Comparison of ENCODE assay signal across 2 cellular contexts in the genomic region with DNA sequence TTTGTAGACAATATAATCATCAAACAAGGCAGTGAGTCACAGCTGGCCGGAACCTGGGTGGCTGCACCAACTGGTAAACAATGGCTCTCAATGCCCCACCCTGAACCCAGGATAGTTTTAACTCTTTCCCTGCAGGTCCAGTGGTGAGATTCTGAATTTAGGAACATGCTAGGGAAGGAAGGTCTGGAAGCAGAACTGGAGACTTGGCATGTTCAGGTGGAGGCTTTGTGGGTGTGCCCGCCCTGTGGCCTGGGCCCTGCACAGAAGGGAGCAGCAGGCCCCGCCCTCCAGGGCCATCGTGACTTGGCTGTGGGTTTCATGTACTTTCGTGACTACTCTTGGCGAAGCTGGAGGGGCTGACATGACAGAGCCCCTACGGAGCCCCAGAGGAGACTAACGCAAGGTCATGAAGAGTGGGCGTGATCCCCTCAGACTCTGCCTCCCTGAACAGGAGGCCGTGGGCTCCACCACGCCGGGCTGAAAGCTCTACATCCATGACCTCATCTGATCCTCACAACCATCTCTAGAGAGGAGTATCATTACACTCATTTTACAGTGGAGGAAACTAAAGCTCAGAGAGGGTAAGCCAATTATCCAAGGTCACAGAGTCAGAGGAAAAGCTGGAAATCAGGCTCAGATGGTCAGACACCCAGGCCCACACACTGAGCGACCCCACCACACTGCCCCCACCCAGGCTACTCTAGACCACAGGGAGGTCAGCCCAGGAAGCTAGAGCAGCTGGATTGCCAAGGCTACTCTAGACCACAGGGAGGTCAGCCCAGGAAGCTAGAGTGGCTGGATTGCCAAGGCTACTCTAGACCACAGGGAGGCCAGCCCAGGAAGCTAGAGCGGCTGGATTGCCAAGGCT.
A peak's percentile ranks its signal among the peaks of the same experiment; 100 is the strongest.
TF ChIP-seq lines count a peak whose summit lies in the region.

No MANE protein-coding gene starts in this region.

TF ChIP-seq in HCT116, 20 proteins besides CTCF, POLR2A, EP300 and RAD21 (continued from another document):
- TF ChIP-seq, protein P1, sequence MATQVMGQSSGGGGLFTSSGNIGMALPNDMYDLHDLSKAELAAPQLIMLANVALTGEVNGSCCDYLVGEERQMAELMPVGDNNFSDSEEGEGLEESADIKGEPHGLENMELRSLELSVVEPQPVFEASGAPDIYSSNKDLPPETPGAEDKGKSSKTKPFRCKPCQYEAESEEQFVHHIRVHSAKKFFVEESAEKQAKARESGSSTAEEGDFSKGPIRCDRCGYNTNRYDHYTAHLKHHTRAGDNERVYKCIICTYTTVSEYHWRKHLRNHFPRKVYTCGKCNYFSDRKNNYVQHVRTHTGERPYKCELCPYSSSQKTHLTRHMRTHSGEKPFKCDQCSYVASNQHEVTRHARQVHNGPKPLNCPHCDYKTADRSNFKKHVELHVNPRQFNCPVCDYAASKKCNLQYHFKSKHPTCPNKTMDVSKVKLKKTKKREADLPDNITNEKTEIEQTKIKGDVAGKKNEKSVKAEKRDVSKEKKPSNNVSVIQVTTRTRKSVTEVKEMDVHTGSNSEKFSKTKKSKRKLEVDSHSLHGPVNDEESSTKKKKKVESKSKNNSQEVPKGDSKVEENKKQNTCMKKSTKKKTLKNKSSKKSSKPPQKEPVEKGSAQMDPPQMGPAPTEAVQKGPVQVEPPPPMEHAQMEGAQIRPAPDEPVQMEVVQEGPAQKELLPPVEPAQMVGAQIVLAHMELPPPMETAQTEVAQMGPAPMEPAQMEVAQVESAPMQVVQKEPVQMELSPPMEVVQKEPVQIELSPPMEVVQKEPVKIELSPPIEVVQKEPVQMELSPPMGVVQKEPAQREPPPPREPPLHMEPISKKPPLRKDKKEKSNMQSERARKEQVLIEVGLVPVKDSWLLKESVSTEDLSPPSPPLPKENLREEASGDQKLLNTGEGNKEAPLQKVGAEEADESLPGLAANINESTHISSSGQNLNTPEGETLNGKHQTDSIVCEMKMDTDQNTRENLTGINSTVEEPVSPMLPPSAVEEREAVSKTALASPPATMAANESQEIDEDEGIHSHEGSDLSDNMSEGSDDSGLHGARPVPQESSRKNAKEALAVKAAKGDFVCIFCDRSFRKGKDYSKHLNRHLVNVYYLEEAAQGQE (IDR thresholded peaks at IDR 0.05; ENCODE audit: low read depth), result no peak
- TF ChIP-seq SRF (IDR thresholded peaks at IDR 0.05; ENCODE audit: low read depth), result no peak
- peak; percentile 41; the same call in 1 of the 2 replicates for TF ChIP-seq POLR2AphosphoS5 (IDR thresholded peaks at IDR 0.05; ENCODE audit: low read depth, low read length)
- no peak for TF ChIP-seq CBX3 (IDR thresholded peaks at IDR 0.05; ENCODE audit: low read depth)
- TF ChIP-seq CEBPB (IDR thresholded peaks at IDR 0.05; ENCODE audit: low read depth), result no peak
- no peak for TF ChIP-seq ZBTB33 (IDR thresholded peaks at IDR 0.05; ENCODE audit: extremely low read depth, insufficient replicate concordance, low read length)
- no peak for TF ChIP-seq ATF3 (IDR thresholded peaks at IDR 0.05)
- TF ChIP-seq EGR1 (IDR thresholded peaks at IDR 0.05; ENCODE audit: low read depth), result no peak
- peak; percentile 76 for TF ChIP-seq TCF7L2 (IDR thresholded peaks at IDR 0.05; ENCODE audit: borderline replicate concordance, extremely low read depth, insufficient read depth, insufficient read length)
- no peak for TF ChIP-seq EZH2 (IDR thresholded peaks at IDR 0.05)
- peak; percentile 74 for TF ChIP-seq JUND (IDR thresholded peaks at IDR 0.05)
- TF ChIP-seq, protein P2, sequence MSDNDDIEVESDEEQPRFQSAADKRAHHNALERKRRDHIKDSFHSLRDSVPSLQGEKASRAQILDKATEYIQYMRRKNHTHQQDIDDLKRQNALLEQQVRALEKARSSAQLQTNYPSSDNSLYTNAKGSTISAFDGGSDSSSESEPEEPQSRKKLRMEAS (IDR thresholded peaks at IDR 0.05), result peak; percentile 30; the same call in 1 of the 2 replicates
- peak; percentile 88 for TF ChIP-seq SP1 (IDR thresholded peaks at IDR 0.05; ENCODE audit: low read depth)
- TF ChIP-seq ELF1 (IDR thresholded peaks at IDR 0.05; ENCODE audit: borderline replicate concordance, low read depth), result no peak
- no peak for TF ChIP-seq ZFX (IDR thresholded peaks at IDR 0.05)
- TF ChIP-seq YY1 (IDR thresholded peaks at IDR 0.05; ENCODE audit: extremely low read depth, insufficient replicate concordance, low read depth, low read length), result peak; percentile 35
- TF ChIP-seq ZNF274 (IDR thresholded peaks at IDR 0.05; ENCODE audit: low read depth, low read length), result no peak

TF ChIP-seq in WTC11, 78 proteins besides CTCF, POLR2A, EP300 and RAD21 (continued from another document):
- TF ChIP-seq, protein P3, sequence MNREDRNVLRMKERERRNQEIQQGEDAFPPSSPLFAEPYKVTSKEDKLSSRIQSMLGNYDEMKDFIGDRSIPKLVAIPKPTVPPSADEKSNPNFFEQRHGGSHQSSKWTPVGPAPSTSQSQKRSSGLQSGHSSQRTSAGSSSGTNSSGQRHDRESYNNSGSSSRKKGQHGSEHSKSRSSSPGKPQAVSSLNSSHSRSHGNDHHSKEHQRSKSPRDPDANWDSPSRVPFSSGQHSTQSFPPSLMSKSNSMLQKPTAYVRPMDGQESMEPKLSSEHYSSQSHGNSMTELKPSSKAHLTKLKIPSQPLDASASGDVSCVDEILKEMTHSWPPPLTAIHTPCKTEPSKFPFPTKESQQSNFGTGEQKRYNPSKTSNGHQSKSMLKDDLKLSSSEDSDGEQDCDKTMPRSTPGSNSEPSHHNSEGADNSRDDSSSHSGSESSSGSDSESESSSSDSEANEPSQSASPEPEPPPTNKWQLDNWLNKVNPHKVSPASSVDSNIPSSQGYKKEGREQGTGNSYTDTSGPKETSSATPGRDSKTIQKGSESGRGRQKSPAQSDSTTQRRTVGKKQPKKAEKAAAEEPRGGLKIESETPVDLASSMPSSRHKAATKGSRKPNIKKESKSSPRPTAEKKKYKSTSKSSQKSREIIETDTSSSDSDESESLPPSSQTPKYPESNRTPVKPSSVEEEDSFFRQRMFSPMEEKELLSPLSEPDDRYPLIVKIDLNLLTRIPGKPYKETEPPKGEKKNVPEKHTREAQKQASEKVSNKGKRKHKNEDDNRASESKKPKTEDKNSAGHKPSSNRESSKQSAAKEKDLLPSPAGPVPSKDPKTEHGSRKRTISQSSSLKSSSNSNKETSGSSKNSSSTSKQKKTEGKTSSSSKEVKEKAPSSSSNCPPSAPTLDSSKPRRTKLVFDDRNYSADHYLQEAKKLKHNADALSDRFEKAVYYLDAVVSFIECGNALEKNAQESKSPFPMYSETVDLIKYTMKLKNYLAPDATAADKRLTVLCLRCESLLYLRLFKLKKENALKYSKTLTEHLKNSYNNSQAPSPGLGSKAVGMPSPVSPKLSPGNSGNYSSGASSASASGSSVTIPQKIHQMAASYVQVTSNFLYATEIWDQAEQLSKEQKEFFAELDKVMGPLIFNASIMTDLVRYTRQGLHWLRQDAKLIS (CRISPR knock-in tag; IDR thresholded peaks at IDR 0.05; ENCODE audit: borderline replicate concordance), result no peak
- TF ChIP-seq, protein P4, sequence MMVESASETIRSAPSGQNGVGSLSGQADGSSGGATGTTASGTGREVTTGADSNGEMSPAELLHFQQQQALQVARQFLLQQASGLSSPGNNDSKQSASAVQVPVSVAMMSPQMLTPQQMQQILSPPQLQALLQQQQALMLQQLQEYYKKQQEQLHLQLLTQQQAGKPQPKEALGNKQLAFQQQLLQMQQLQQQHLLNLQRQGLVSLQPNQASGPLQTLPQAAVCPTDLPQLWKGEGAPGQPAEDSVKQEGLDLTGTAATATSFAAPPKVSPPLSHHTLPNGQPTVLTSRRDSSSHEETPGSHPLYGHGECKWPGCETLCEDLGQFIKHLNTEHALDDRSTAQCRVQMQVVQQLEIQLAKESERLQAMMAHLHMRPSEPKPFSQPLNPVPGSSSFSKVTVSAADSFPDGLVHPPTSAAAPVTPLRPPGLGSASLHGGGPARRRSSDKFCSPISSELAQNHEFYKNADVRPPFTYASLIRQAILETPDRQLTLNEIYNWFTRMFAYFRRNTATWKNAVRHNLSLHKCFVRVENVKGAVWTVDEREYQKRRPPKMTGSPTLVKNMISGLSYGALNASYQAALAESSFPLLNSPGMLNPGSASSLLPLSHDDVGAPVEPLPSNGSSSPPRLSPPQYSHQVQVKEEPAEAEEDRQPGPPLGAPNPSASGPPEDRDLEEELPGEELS (CRISPR knock-in tag; IDR thresholded peaks at IDR 0.05), result no peak
- TF ChIP-seq, protein P5, sequence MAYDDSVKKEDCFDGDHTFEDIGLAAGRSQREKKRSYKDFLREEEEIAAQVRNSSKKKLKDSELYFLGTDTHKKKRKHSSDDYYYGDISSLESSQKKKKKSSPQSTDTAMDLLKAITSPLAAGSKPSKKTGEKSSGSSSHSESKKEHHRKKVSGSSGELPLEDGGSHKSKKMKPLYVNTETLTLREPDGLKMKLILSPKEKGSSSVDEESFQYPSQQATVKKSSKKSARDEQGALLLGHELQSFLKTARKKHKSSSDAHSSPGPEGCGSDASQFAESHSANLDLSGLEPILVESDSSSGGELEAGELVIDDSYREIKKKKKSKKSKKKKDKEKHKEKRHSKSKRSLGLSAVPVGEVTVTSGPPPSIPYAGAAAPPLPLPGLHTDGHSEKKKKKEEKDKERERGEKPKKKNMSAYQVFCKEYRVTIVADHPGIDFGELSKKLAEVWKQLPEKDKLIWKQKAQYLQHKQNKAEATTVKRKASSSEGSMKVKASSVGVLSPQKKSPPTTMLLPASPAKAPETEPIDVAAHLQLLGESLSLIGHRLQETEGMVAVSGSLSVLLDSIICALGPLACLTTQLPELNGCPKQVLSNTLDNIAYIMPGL (CRISPR knock-in tag; IDR thresholded peaks at IDR 0.05), result no peak
- no peak for TF ChIP-seq OVOL2 (CRISPR knock-in tag; IDR thresholded peaks at IDR 0.05; ENCODE audit: borderline replicate concordance)
- no peak for TF ChIP-seq GABPB1 (CRISPR knock-in tag; IDR thresholded peaks at IDR 0.05)
- TF ChIP-seq, protein P6, sequence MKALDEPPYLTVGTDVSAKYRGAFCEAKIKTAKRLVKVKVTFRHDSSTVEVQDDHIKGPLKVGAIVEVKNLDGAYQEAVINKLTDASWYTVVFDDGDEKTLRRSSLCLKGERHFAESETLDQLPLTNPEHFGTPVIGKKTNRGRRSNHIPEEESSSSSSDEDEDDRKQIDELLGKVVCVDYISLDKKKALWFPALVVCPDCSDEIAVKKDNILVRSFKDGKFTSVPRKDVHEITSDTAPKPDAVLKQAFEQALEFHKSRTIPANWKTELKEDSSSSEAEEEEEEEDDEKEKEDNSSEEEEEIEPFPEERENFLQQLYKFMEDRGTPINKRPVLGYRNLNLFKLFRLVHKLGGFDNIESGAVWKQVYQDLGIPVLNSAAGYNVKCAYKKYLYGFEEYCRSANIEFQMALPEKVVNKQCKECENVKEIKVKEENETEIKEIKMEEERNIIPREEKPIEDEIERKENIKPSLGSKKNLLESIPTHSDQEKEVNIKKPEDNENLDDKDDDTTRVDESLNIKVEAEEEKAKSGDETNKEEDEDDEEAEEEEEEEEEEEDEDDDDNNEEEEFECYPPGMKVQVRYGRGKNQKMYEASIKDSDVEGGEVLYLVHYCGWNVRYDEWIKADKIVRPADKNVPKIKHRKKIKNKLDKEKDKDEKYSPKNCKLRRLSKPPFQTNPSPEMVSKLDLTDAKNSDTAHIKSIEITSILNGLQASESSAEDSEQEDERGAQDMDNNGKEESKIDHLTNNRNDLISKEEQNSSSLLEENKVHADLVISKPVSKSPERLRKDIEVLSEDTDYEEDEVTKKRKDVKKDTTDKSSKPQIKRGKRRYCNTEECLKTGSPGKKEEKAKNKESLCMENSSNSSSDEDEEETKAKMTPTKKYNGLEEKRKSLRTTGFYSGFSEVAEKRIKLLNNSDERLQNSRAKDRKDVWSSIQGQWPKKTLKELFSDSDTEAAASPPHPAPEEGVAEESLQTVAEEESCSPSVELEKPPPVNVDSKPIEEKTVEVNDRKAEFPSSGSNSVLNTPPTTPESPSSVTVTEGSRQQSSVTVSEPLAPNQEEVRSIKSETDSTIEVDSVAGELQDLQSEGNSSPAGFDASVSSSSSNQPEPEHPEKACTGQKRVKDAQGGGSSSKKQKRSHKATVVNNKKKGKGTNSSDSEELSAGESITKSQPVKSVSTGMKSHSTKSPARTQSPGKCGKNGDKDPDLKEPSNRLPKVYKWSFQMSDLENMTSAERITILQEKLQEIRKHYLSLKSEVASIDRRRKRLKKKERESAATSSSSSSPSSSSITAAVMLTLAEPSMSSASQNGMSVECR (CRISPR knock-in tag; IDR thresholded peaks at IDR 0.05; ENCODE audit: borderline replicate concordance), result no peak
